1 cellular context compared by ENCODE assay signal in the genomic region with DNA sequence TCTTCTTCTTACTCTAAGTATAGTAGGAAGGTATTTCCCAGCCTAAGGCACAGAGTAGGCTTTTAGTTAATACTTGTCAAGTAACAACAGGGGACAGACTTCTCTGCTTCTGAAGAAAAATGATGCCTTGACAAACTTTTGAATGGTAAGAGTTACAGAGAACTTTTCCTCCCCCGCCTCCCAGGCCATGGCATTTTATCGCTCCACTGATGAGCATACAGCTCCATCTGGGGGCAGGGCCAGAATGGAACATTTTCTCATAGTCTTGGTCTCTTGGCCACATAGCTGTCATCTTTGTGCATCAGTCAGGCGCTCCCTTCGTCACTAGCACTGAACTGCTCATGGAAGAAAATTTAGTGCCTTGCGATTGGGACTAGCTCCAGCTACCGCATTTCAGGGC.
TF ChIP-seq lines count a peak whose summit lies in the region.

No MANE protein-coding gene starts in this region.

TF ChIP-seq in H1, 55 proteins besides CTCF, POLR2A, EP300 and RAD21 (continued from another document):
- TF ChIP-seq, protein P1, sequence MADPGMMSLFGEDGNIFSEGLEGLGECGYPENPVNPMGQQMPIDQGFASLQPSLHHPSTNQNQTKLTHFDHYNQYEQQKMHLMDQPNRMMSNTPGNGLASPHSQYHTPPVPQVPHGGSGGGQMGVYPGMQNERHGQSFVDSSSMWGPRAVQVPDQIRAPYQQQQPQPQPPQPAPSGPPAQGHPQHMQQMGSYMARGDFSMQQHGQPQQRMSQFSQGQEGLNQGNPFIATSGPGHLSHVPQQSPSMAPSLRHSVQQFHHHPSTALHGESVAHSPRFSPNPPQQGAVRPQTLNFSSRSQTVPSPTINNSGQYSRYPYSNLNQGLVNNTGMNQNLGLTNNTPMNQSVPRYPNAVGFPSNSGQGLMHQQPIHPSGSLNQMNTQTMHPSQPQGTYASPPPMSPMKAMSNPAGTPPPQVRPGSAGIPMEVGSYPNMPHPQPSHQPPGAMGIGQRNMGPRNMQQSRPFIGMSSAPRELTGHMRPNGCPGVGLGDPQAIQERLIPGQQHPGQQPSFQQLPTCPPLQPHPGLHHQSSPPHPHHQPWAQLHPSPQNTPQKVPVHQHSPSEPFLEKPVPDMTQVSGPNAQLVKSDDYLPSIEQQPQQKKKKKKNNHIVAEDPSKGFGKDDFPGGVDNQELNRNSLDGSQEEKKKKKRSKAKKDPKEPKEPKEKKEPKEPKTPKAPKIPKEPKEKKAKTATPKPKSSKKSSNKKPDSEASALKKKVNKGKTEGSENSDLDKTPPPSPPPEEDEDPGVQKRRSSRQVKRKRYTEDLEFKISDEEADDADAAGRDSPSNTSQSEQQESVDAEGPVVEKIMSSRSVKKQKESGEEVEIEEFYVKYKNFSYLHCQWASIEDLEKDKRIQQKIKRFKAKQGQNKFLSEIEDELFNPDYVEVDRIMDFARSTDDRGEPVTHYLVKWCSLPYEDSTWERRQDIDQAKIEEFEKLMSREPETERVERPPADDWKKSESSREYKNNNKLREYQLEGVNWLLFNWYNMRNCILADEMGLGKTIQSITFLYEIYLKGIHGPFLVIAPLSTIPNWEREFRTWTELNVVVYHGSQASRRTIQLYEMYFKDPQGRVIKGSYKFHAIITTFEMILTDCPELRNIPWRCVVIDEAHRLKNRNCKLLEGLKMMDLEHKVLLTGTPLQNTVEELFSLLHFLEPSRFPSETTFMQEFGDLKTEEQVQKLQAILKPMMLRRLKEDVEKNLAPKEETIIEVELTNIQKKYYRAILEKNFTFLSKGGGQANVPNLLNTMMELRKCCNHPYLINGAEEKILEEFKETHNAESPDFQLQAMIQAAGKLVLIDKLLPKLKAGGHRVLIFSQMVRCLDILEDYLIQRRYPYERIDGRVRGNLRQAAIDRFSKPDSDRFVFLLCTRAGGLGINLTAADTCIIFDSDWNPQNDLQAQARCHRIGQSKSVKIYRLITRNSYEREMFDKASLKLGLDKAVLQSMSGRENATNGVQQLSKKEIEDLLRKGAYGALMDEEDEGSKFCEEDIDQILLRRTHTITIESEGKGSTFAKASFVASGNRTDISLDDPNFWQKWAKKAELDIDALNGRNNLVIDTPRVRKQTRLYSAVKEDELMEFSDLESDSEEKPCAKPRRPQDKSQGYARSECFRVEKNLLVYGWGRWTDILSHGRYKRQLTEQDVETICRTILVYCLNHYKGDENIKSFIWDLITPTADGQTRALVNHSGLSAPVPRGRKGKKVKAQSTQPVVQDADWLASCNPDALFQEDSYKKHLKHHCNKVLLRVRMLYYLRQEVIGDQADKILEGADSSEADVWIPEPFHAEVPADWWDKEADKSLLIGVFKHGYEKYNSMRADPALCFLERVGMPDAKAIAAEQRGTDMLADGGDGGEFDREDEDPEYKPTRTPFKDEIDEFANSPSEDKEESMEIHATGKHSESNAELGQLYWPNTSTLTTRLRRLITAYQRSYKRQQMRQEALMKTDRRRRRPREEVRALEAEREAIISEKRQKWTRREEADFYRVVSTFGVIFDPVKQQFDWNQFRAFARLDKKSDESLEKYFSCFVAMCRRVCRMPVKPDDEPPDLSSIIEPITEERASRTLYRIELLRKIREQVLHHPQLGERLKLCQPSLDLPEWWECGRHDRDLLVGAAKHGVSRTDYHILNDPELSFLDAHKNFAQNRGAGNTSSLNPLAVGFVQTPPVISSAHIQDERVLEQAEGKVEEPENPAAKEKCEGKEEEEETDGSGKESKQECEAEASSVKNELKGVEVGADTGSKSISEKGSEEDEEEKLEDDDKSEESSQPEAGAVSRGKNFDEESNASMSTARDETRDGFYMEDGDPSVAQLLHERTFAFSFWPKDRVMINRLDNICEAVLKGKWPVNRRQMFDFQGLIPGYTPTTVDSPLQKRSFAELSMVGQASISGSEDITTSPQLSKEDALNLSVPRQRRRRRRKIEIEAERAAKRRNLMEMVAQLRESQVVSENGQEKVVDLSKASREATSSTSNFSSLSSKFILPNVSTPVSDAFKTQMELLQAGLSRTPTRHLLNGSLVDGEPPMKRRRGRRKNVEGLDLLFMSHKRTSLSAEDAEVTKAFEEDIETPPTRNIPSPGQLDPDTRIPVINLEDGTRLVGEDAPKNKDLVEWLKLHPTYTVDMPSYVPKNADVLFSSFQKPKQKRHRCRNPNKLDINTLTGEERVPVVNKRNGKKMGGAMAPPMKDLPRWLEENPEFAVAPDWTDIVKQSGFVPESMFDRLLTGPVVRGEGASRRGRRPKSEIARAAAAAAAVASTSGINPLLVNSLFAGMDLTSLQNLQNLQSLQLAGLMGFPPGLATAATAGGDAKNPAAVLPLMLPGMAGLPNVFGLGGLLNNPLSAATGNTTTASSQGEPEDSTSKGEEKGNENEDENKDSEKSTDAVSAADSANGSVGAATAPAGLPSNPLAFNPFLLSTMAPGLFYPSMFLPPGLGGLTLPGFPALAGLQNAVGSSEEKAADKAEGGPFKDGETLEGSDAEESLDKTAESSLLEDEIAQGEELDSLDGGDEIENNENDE (IDR thresholded peaks at IDR 0.05; ENCODE audit: insufficient replicate concordance, low read length), result peak; percentile 56
- no peak for TF ChIP-seq KDM5A (IDR thresholded peaks at IDR 0.05; ENCODE audit: low read length)
- TF ChIP-seq CREB1 (IDR thresholded peaks at IDR 0.05), result no peak
